8 cellular contexts compared by ENCODE assay signal in the genomic region with DNA sequence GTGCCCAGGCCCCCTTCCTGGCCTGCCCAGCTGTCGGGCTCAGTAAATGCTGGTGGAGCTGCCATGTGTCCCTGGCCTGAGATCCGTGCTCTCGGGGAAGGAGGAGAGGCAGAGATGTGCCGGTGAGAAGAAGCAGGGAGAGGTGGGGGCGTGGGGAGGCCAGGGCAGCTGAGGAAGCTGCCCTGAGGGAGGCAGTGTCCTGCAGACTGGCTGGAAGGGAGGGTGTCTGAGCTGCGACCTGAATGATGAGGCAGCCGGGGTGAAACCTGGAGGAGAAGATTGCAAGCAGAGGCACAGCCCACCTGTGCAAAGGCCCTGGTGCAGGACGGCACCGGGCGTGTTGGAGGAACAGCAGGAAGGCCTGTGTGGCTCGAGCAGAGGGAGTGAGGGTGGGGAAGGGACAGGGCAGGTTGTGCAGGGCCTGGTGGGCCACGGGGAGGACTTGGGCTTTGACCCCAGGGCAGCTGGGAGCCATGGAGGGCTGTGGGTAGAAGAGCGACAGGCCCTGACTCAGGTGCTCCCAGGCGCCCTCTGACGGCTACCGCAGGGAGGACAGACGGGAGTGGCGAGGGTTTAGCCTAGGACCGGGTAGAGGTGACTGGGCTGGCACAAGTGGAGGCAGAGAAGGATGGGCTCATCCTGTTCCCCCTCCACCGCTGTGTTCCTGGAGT. TPM values are rescaled to one million over a fixed set of nuclear protein-coding genes. Genes with fewer than 3 reads are reported as not detected.
DNase-seq lines count a peak whose midpoint lies in the region; ATAC-seq and TF ChIP-seq lines count a peak whose summit lies in the region.

No MANE protein-coding gene starts in this region.

- peaks cover 13% of the 10 kb centered on the region for H3K36me3 ChIP-seq in CD4-positive, CD25-positive, alpha-beta regulatory T cell (ENCODE audit: control insufficient read depth, insufficient read depth, low read length)

- H3K4me3 ChIP-seq in CD4-positive, CD25-positive, alpha-beta regulatory T cell (ENCODE audit: low read depth, low read length), result no peak overlapping the region
- H3K4me3 ChIP-seq in astrocyte of the cerebellum (ENCODE audit: low read depth, low read length), result no peak overlapping the region

- H3K27me3 ChIP-seq in CD4-positive, CD25-positive, alpha-beta regulatory T cell (ENCODE audit: control insufficient read depth, insufficient read depth, low read length), result no peaks in the 10 kb centered on the region

- H3K27ac Mint-ChIP-seq in CD4-positive, CD25-positive, alpha-beta regulatory T cell, result no peak overlapping the region
- no peak overlapping the region for H3K27ac Mint-ChIP-seq in HFFc6
- peak overlapping the region; percentile 2 for H3K27ac Mint-ChIP-seq in T-helper 2 cell treated with Interferon-gamma antibody and Interleukin-4, amounts not matched to agents 5 μg/mL and 100 μg/mL, for 36 hours
- H3K27ac Mint-ChIP-seq in immature natural killer cell, result peak overlapping the region in 1 of 6 donors; percentile 34

- no peaks in the 10 kb centered on the region for H3K9me3 ChIP-seq in CD4-positive, CD25-positive, alpha-beta regulatory T cell (ENCODE audit: control insufficient read depth in 2 of 2, low read length in 2 of 2)

- peaks cover 5% of the 10 kb centered on the region for H3K27me3 Mint-ChIP-seq in CD4-positive, CD25-positive, alpha-beta regulatory T cell
- H3K27me3 Mint-ChIP-seq in HFFc6 (ENCODE audit: insufficient read depth), result peaks cover 5% of the 10 kb centered on the region
- H3K27me3 Mint-ChIP-seq in T-helper 2 cell treated with Interferon-gamma antibody and Interleukin-4, amounts not matched to agents 5 μg/mL and 100 μg/mL, for 36 hours (ENCODE audit: low read depth), result no peaks in the 10 kb centered on the region
- H3K27me3 Mint-ChIP-seq in immature natural killer cell (ENCODE audit: low read depth in 3 of 3), result peaks cover 0 to 3% (median 2%) of the 10 kb centered on the region in 3 donors

- peaks cover 0 to 3% (median 0%) of the 10 kb centered on the region in 4 donors for H3K4me1 Mint-ChIP-seq in CD4-positive, CD25-positive, alpha-beta regulatory T cell
- H3K4me1 Mint-ChIP-seq in HFFc6 (ENCODE audit: low read depth) (no peaks in the 10 kb centered on the region), immature natural killer cell (peaks cover 0 to 2% of the 10 kb centered on the region in 2 donors)
- H3K4me1 Mint-ChIP-seq in T-helper 2 cell treated with Interferon-gamma antibody and Interleukin-4, amounts not matched to agents 5 μg/mL and 100 μg/mL, for 36 hours (ENCODE audit: low read depth), result no peaks in the 10 kb centered on the region

- no peak overlapping the region for H3K4me3 Mint-ChIP-seq in CD4-positive, CD25-positive, alpha-beta regulatory T cell
- H3K4me3 Mint-ChIP-seq in HFFc6 (no peak overlapping the region), immature natural killer cell (no peak overlapping the region)
- H3K4me3 Mint-ChIP-seq in T-helper 2 cell treated with Interferon-gamma antibody and Interleukin-4, amounts not matched to agents 5 μg/mL and 100 μg/mL, for 36 hours, result no peak overlapping the region

- H3K27ac ChIP-seq in CD4-positive, CD25-positive, alpha-beta regulatory T cell (ENCODE audit: insufficient read depth, low read length, poor library complexity, severe bottlenecking), result no peak overlapping the region

- ATAC-seq in CD4-positive, CD25-positive, alpha-beta regulatory T cell (ENCODE audit: low read depth in 2 of 2), result peak; percentile 76 to 82

- no peaks in the 10 kb centered on the region for H3K4me1 ChIP-seq in CD4-positive, CD25-positive, alpha-beta regulatory T cell (ENCODE audit: control insufficient read depth, insufficient read depth, low read length, poor library complexity, severe bottlenecking)

- TF ChIP-seq CTCF in HFFc6 (IDR thresholded peaks at IDR 0.05) (peak; percentile 72), astrocyte of the cerebellum (IDR thresholded peaks at IDR 0.05; ENCODE audit: low read depth, low read length, missing control alignments) (peak; percentile 68)

- no peaks in the 10 kb centered on the region for H3K36me3 Mint-ChIP-seq in CD4-positive, CD25-positive, alpha-beta regulatory T cell
- H3K36me3 Mint-ChIP-seq in HFFc6 (ENCODE audit: low read depth), result no peaks in the 10 kb centered on the region
- H3K36me3 Mint-ChIP-seq in T-helper 2 cell treated with Interferon-gamma antibody and Interleukin-4, amounts not matched to agents 5 μg/mL and 100 μg/mL, for 36 hours (ENCODE audit: low read depth), result peaks cover 4% of the 10 kb centered on the region
- peaks cover 0 to 1% (median 0%) of the 10 kb centered on the region in 3 donors for H3K36me3 Mint-ChIP-seq in immature natural killer cell

- peak; percentile 36 to 61 (median 54) for DNase-seq in CD4-positive, CD25-positive, alpha-beta regulatory T cell
- peak; percentile 17 for DNase-seq in HFFc6
- DNase-seq in T-helper 2 cell treated with Interferon-gamma antibody and Interleukin-4, amounts not matched to agents 5 μg/mL and 100 μg/mL, for 36 hours (ENCODE audit: low spot score), result peak; percentile 40
- no peak for DNase-seq in astrocyte of the cerebellum (ENCODE audit: low read depth)
- DNase-seq in immature natural killer cell, result peak; percentile 35 to 50 (median 44)
- DNase-seq in stimulated activated CD4-positive, alpha-beta T cell treated with anti-CD3 and anti-CD28 coated beads, TNF-alpha, amount 100 ng/mL, for 1 hour (ENCODE audit: low read depth in 3 of 3, low spot score in 1 of 3), result peak; percentile 12 to 66 (median 22)
- DNase-seq in NCI-H1048 (lab: John Stamatoyannopoulos, UW), result no peak
- DNase-seq in NCI-H187 (lab: John Stamatoyannopoulos, UW), result no peak

- peaks cover 0 to 2% (median 0%) of the 10 kb centered on the region in 7 donors for H3K9me3 Mint-ChIP-seq in CD4-positive, CD25-positive, alpha-beta regulatory T cell
- no peaks in the 10 kb centered on the region for H3K9me3 Mint-ChIP-seq in HFFc6
- no peaks in the 10 kb centered on the region for H3K9me3 Mint-ChIP-seq in T-helper 2 cell treated with Interferon-gamma antibody and Interleukin-4, amounts not matched to agents 5 μg/mL and 100 μg/mL, for 36 hours
- peaks cover 0 to 1% (median 0%) of the 10 kb centered on the region in 6 donors for H3K9me3 Mint-ChIP-seq in immature natural killer cell

- in situ Hi-C loops in astrocyte of the cerebellum (cut with HindIII; ENCODE audit: low sequenced_read_pairs), result no loop called here

RNA-seq across cellular contexts. Expression of a gene that starts 14.0 kb away (rescaled TPM):
- 0.17 TPM for total RNA-seq in CD4-positive, CD25-positive, alpha-beta regulatory T cell
- not detected for polyA plus RNA-seq in CD4-positive, CD25-positive, alpha-beta regulatory T cell
- under 1 TPM in 3 of 6 experiments, not detected in 3; 0.20 to 0.46 (median 0.30) TPM for total RNA-seq in HFFc6 (2021; fragmentation: NEBNext Ultra II Directional; extraction: Animal tissue kit (Norgen Biotek cat#: 25700))
- not detected for polyA plus RNA-seq in immature natural killer cell

RNA-seq across cellular contexts. Expression of a gene that starts 24.8 kb away (rescaled TPM):
- 48.0 TPM for total RNA-seq in CD4-positive, CD25-positive, alpha-beta regulatory T cell
- polyA plus RNA-seq in CD4-positive, CD25-positive, alpha-beta regulatory T cell, result 10 to 100 TPM; 13.3 to 30.8 (median 20.4) TPM
- 100 to 1,000 TPM in 4 of 6 experiments, 10 to 100 TPM in 2; 98.1 to 130 (median 106) TPM for total RNA-seq in HFFc6 (2021; fragmentation: NEBNext Ultra II Directional; extraction: Animal tissue kit (Norgen Biotek cat#: 25700))
- polyA plus RNA-seq in immature natural killer cell, result 10 to 100 TPM; 22.8 to 58.8 (median 55.2) TPM

RNA-seq across cellular contexts. Expression of a gene that starts 31.9 kb away (rescaled TPM):
- total RNA-seq in CD4-positive, CD25-positive, alpha-beta regulatory T cell, result 159 TPM
- polyA plus RNA-seq in CD4-positive, CD25-positive, alpha-beta regulatory T cell, result 100 to 1,000 TPM; 706 to 902 (median 799) TPM
- not detected for total RNA-seq in HFFc6 (2021; fragmentation: NEBNext Ultra II Directional; extraction: Animal tissue kit (Norgen Biotek cat#: 25700))
- polyA plus RNA-seq in immature natural killer cell, result 100 to 1,000 TPM; 238 to 344 (median 258) TPM

Comparison
In these comparisons a context has a peak if more than half of its experiments do, and no peak if none do; other contexts are left out.
1. DNase-seq: peak in CD4-positive, CD25-positive, alpha-beta regulatory T cell (3 of 3), HFFc6 (single experiment), T-helper 2 cell treated with Interferon-gamma antibody and Interleukin-4, amounts not matched to agents 5 μg/mL and 100 μg/mL, for 36 hours (single experiment), immature natural killer cell (3 of 3) and stimulated activated CD4-positive, alpha-beta T cell treated with anti-CD3 and anti-CD28 coated beads, TNF-alpha, amount 100 ng/mL, for 1 hour (3 of 3); none in astrocyte of the cerebellum (single experiment), NCI-H1048 (single experiment) and NCI-H187 (0 of 2).
2. RNA of a gene that starts 31.9 kb away (total RNA-seq): 159 TPM in CD4-positive, CD25-positive, alpha-beta regulatory T cell (single experiment); not detected in HFFc6; every median in the first group is over 100 times any median in the second.